ENCODE assay signal across 1 cellular context in genomic region chr3:183477801-183478456, GRCh38.
TF ChIP-seq lines count a peak whose summit lies in the region.

No MANE protein-coding gene starts in this region.

TF ChIP-seq in K562, 482 proteins besides CTCF, POLR2A, EP300 and RAD21:
- TF ChIP-seq HEY1 (CRISPR knock-in tag; IDR thresholded peaks at IDR 0.05; ENCODE audit: borderline replicate concordance) = no peak
- no peak for TF ChIP-seq JUNB (CRISPR knock-in tag; conservative IDR thresholded peaks at IDR 0.05)
- no peak for TF ChIP-seq UBTF (IDR thresholded peaks at IDR 0.05; ENCODE audit: borderline replicate concordance in 1 of 2, low read depth in 2 of 2, low read length in 2 of 2)
- TF ChIP-seq ARID1B (IDR thresholded peaks at IDR 0.05) = peak; percentile 29; the same call in 1 of the 2 replicates
- TF ChIP-seq CREM (IDR thresholded peaks at IDR 0.05; ENCODE audit: low read depth) = peak; percentile 60
- TF ChIP-seq TFAP4 (CRISPR knock-in tag; IDR thresholded peaks at IDR 0.05; ENCODE audit: borderline replicate concordance) = peak; percentile 37; the same call in 1 of the 2 replicates
- no peak for TF ChIP-seq BCL6 (CRISPR knock-in tag; IDR thresholded peaks at IDR 0.05)
- no peak for TF ChIP-seq RBM34 (IDR thresholded peaks at IDR 0.05; ENCODE audit: borderline replicate concordance, insufficient read depth, low read length)
- TF ChIP-seq NUFIP1 (IDR thresholded peaks at IDR 0.05; ENCODE audit: partially characterized antibody) = no peak
- no peak for TF ChIP-seq ZNF239 (CRISPR knock-in tag; IDR thresholded peaks at IDR 0.05)
- TF ChIP-seq SPI1 (IDR thresholded peaks at IDR 0.05; ENCODE audit: borderline replicate concordance, low read depth, low read length) = peak; percentile 39; the same call in 1 of the 2 replicates
- no peak for TF ChIP-seq PTRF (tag; IDR thresholded peaks at IDR 0.05)
- peak; percentile 42; the same call in 1 of the 2 replicates for TF ChIP-seq VEZF1 (CRISPR knock-in tag; IDR thresholded peaks at IDR 0.05)
- peak; percentile 61; the same call in 1 of the 2 replicates for TF ChIP-seq KLF16 (IDR thresholded peaks at IDR 0.05)
- TF ChIP-seq CXXC5 (CRISPR knock-in tag; IDR thresholded peaks at IDR 0.05) = no peak
- peak; percentile 26; the same call in 1 of the 2 replicates for TF ChIP-seq MBD2 (IDR thresholded peaks at IDR 0.05; ENCODE audit: borderline replicate concordance, low read depth)
- no peak for TF ChIP-seq CHD4 (IDR thresholded peaks at IDR 0.05; ENCODE audit: insufficient read depth, insufficient replicate concordance, low read depth, low read length, poor library complexity, severe bottlenecking)
- peak; percentile 36; the same call in 1 of the 2 replicates for TF ChIP-seq CBFA2T3 (IDR thresholded peaks at IDR 0.05)
- TF ChIP-seq ELK3 (CRISPR knock-in tag; IDR thresholded peaks at IDR 0.05) = no peak
- TF ChIP-seq TCF3 (CRISPR knock-in tag; IDR thresholded peaks at IDR 0.05) = peak; percentile 32
- no peak for TF ChIP-seq PHB (CRISPR knock-in tag; IDR thresholded peaks at IDR 0.05)
- no peak for TF ChIP-seq PHF21A (IDR thresholded peaks at IDR 0.05; ENCODE audit: borderline replicate concordance, low read depth)
